Comparison of ENCODE assay signal across 9 cellular contexts in the genomic region with DNA sequence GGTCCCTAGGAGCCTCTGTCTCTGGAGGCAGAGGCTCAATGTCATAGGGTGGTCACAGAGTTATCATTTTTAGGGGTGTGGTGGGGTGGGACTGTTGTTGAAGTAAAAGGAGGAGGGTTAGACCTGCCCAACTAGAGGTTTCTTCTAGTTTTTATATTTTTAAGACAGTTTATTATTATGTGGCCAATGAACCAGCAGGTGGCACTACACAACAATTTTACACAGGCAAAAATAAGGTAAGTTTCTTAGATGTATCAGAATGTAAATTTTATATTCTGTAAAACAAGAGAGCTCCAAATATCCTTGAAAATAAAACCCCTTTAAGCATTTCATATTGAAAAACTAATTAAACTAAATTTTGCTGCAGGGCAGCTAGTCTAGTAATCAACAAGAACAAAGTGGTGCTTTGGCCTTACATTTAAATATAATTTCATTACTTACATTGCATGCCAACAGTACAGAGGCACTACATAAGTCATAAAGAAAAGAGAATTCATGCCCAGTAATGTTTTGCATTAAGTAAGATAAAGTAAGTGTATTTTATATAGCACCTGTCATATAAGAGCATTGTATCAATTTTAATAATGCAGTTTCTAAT. TPM values are rescaled to one million over a fixed set of nuclear protein-coding genes. Genes with fewer than 3 reads are reported as not detected.
DNase-seq lines count a peak whose midpoint lies in the region; ATAC-seq and TF ChIP-seq lines count a peak whose summit lies in the region.
"Had no signal": no experiment of that assay in that cellular context is flagged by ENCODE, and none has a peak within 500 bp of the region (broad histone marks: within the 10 kb centered on the region; RNA-seq: fewer than 3 reads in every experiment).

No MANE protein-coding gene starts in this region.

- H2BK12ac ChIP-seq in H9 (ENCODE audit: insufficient read length, low read depth, low read length): no peak overlapping the region

- H3K4me3 Mint-ChIP-seq in H9 (no peak overlapping the region), memory B cell (no peak overlapping the region)

- no peak overlapping the region for H3K4me3 ChIP-seq in MG63
- H3K4me3 ChIP-seq: BLaER1 treated with 17β-estradiol and CSF1 and Interleukin-3, amounts not matched to agents 10 nM and 100 nM had no signal

- peak; percentile 81 for TF ChIP-seq CTCF in H9 (conservative IDR thresholded peaks at IDR 0.05)

- H3K27ac Mint-ChIP-seq in H9: no peak overlapping the region
- no peak overlapping the region for H3K27ac Mint-ChIP-seq in memory B cell

- no peak overlapping the region for H2AFZ ChIP-seq in H9 (ENCODE audit: low read length)

- no peaks in the 10 kb centered on the region for H3K4me1 ChIP-seq in H9 (ENCODE audit: insufficient read depth, low read length)

- no peaks in the 10 kb centered on the region for H3K79me2 ChIP-seq in H9 (ENCODE audit: insufficient read depth, low read length)

- no peaks in the 10 kb centered on the region for H3K4me1 Mint-ChIP-seq in H9
- H3K4me1 Mint-ChIP-seq in memory B cell: no peaks in the 10 kb centered on the region

- no peak overlapping the region for H3K23ac ChIP-seq in H9 (ENCODE audit: insufficient read length, low read depth, low read length)

- no peak overlapping the region for H3K4ac ChIP-seq in H9 (ENCODE audit: low read depth, low read length)

- no peak overlapping the region for H2BK15ac ChIP-seq in H9 (ENCODE audit: low read depth, low read length)

- H3K9me3 Mint-ChIP-seq in H9 (no peaks in the 10 kb centered on the region), memory B cell (no peaks in the 10 kb centered on the region)

- H3K27ac ChIP-seq in H9 (ENCODE audit: insufficient read length, low read depth, low read length): no peak overlapping the region
- H3K27ac ChIP-seq: BLaER1 treated with 17β-estradiol and CSF1 and Interleukin-3, amounts not matched to agents 10 nM and 100 nM had no signal

- H4K91ac ChIP-seq in H9 (ENCODE audit: insufficient read length, low read depth, low read length): no peak overlapping the region

- H3K27me3 ChIP-seq in H9 (ENCODE audit: insufficient read depth, low read length) (no peaks in the 10 kb centered on the region), MG63 (no peaks in the 10 kb centered on the region)
- H3K27me3 ChIP-seq: BLaER1 treated with 17β-estradiol and CSF1 and Interleukin-3, amounts not matched to agents 10 nM and 100 nM had no signal

- H3K9ac ChIP-seq in H9 (ENCODE audit: extremely low read depth, insufficient read length, low read length): no peak overlapping the region
- H3K9ac ChIP-seq: BLaER1 treated with 17β-estradiol and CSF1 and Interleukin-3, amounts not matched to agents 10 nM and 100 nM had no signal

- H3K27me3 Mint-ChIP-seq in H9 (ENCODE audit: low read depth) (no peaks in the 10 kb centered on the region), memory B cell (peaks cover 3% of the 10 kb centered on the region)

- no peak overlapping the region for H3K18ac ChIP-seq in H9 (ENCODE audit: insufficient read length, low read depth, low read length)

- no peaks in the 10 kb centered on the region for H4K20me1 ChIP-seq in H9 (ENCODE audit: control insufficient read depth, insufficient read depth, insufficient read length)
- H4K20me1 ChIP-seq: BLaER1 treated with 17β-estradiol and CSF1 and Interleukin-3, amounts not matched to agents 10 nM and 100 nM had no signal

- DNase-seq in NCI-H1417 (lab: John Stamatoyannopoulos, UW): peak in 2 of 3 experiments; percentile 38 to 60
- DNase-seq in NCI-H1417 treated with DMSO at 0.1 percent for 48 hours (lab: John Stamatoyannopoulos, UW): no peak
- no peak for DNase-seq in H9
- peak; percentile 5 for DNase-seq in NOMO-1 treated with dmso at 0.1 percent for 144 hours (lab: John Stamatoyannopoulos, UW; ENCODE audit: unreplicated experiment)
- DNase-seq in central memory CD4-positive, alpha-beta T cell: peak; percentile 12
- DNase-seq in memory B cell (ENCODE audit: low spot score in 2 of 2): no peak
- DNase-seq in MG63: no peak
- no peak for DNase-seq in kidney glomerular epithelial cell (lab: John Stamatoyannopoulos, UW)

- no peak overlapping the region for H3K14ac ChIP-seq in H9 (ENCODE audit: insufficient read depth, low read length)

- no peaks in the 10 kb centered on the region for H3K23me2 ChIP-seq in H9 (ENCODE audit: insufficient read length, low read depth, low read length, poor library complexity, severe bottlenecking)

- no peaks in the 10 kb centered on the region for H3K36me3 ChIP-seq in MG63
- H3K36me3 ChIP-seq: BLaER1 treated with 17β-estradiol and CSF1 and Interleukin-3, amounts not matched to agents 10 nM and 100 nM had no signal

- H3T11ph ChIP-seq in H9 (ENCODE audit: low read length): no peak overlapping the region

- no peak overlapping the region for H4K5ac ChIP-seq in H9 (ENCODE audit: insufficient read length, low read depth, low read length)

- no peak overlapping the region for H3K4me2 ChIP-seq in H9 (ENCODE audit: insufficient read depth, insufficient read length, low read length)
- H3K4me2 ChIP-seq: BLaER1 treated with 17β-estradiol and CSF1 and Interleukin-3, amounts not matched to agents 10 nM and 100 nM had no signal

- H2BK5ac ChIP-seq in H9 (ENCODE audit: insufficient read length, low read length): no peak overlapping the region

- H3K36me3 Mint-ChIP-seq in H9 (ENCODE audit: insufficient read depth in 1 of 3, low read depth in 3 of 3) (peaks cover 0 to 5% (median 5%) of the 10 kb centered on the region in 3 experiments; a peak in 4 of 7 replicates), memory B cell (no peaks in the 10 kb centered on the region)

- no peak overlapping the region for H2AK5ac ChIP-seq in H9 (ENCODE audit: insufficient read length, low read length)

- H3K56ac ChIP-seq in H9 (ENCODE audit: insufficient read length, low read depth, low read length): no peak overlapping the region

- ATAC-seq in memory B cell (ENCODE audit: low read depth): peak; percentile 26

- H2BK20ac ChIP-seq in H9 (ENCODE audit: low read depth, low read length, poor library complexity, severe bottlenecking): no peak overlapping the region

- no peaks in the 10 kb centered on the region for H3K79me1 ChIP-seq in H9 (ENCODE audit: insufficient read depth, low read depth, low read length, poor library complexity, severe bottlenecking)

- no peaks in the 10 kb centered on the region for H3K9me3 ChIP-seq in H9 (ENCODE audit: control insufficient read depth, low read depth, low read length)
- H3K9me3 ChIP-seq in MG63: no peaks in the 10 kb centered on the region
- H3K9me3 ChIP-seq: BLaER1 treated with 17β-estradiol and CSF1 and Interleukin-3, amounts not matched to agents 10 nM and 100 nM had no signal

- H2BK120ac ChIP-seq in H9 (ENCODE audit: low read depth, low read length, poor library complexity, severe bottlenecking): no peak overlapping the region

- H4K8ac ChIP-seq in H9 (replicated peaks; ENCODE audit: insufficient read length, low read depth, low read length): no peak overlapping the region

RNA-seq across cellular contexts. Expression of a gene that starts 22.2 kb away (rescaled TPM):
- not detected in 2 replicates for total RNA-seq in H9 (2021)
- not detected in 2 replicates for total RNA-seq in MG63 (2014; rRNA removed; shearing (Covaris generic); ENCODE audit: low replicate concordance)

Comparison
In these comparisons a context has a peak if more than half of its experiments do, and no peak if none do; other contexts are left out.
1. DNase-seq: peak in NCI-H1417 (2 of 3), NOMO-1 treated with dmso at 0.1 percent for 144 hours (single experiment) and central memory CD4-positive, alpha-beta T cell (single experiment); none in NCI-H1417 treated with DMSO at 0.1 percent for 48 hours (single experiment), H9 (single experiment), memory B cell (0 of 2), MG63 (single experiment) and kidney glomerular epithelial cell (single experiment).